Comparison of ENCODE assay signal across 13 cellular contexts in the genomic region with DNA sequence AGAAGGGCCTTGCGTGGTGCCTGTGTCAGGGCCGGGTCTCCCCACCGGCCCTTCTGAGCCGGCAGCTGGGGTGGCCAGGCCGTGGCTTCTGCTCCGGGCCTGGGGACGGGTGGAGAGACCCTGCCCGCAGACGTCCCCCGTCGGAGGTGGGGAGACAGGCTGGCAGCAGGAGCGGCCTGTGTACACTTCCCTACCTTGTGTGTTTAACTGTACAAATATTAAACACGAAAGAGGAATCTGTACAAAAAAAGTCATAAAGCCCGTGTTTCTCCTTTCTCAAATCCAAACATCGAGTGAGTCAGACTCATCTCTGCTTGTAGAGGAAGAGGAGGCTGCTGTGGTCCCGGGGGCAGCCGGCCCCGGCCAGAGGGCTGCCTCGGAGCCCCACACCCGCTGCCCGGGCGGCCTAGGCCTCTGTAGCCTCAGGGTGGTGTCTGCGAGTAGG.
A peak's percentile ranks its signal among the peaks of the same experiment; 100 is the strongest.
DNase-seq lines count a peak whose midpoint lies in the region; ATAC-seq and TF ChIP-seq lines count a peak whose summit lies in the region.
"Had no signal": no experiment of that assay in that cellular context is flagged by ENCODE, and none has a peak within 500 bp of the region (broad histone marks: within the 10 kb centered on the region; RNA-seq: fewer than 3 reads in every experiment).

No MANE protein-coding gene starts in this region.

- CTCF ChIA-PET in HEK293T (lab: Yijun Ruan, JAX) = no interaction called here

- DNase-seq in HuH-7 (ENCODE audit: low spot score) = peak; percentile 49
- no peak for DNase-seq in coronary artery (ENCODE audit: low spot score)
- no peak for DNase-seq in tibial artery
- no peak for DNase-seq in HEK293T (ENCODE audit: extremely low spot score)
- no peak for DNase-seq in NK-92 (lab: John Stamatoyannopoulos, UW; ENCODE audit: unreplicated experiment)
- DNase-seq: activated CD8-positive, alpha-beta T cell treated with anti-CD3 and anti-CD28 coated beads for 36 hours; activated gamma-delta T cell; Calu3; cerebellar nuclear complex; NCI-H226; occipital lobe had no signal

- H3K4me3 ChIP-seq in coronary artery = peak overlapping the region; percentile 83
- H3K4me3 ChIP-seq in muscle layer of colon (ENCODE audit: low read depth in 1 of 2, low read length in 2 of 2) = peak overlapping the region; percentile 41 to 55
- H3K4me3 ChIP-seq in tibial artery = peak overlapping the region; percentile 71 to 85

- POLR2A ChIA-PET in HEK293T (lab: Yijun Ruan, JAX) = no interaction called here

- no peak for TF ChIP-seq CTCF in coronary artery (IDR thresholded peaks at IDR 0.05)
- TF ChIP-seq CTCF in tibial artery (IDR thresholded peaks at IDR 0.05) = no peak

- peak overlapping the region; percentile 78 for H3K9ac ChIP-seq in muscle layer of colon (ENCODE audit: low read length)

- H3K9me3 ChIP-seq in muscle layer of colon (ENCODE audit: low read length) (no peaks in the 10 kb centered on the region), tibial artery (no peaks in the 10 kb centered on the region)

- H3K27ac ChIP-seq in coronary artery = peak overlapping the region; percentile 89 to 95
- peak overlapping the region; percentile 83 for H3K27ac ChIP-seq in muscle layer of colon (ENCODE audit: low read depth, low read length)
- peak overlapping the region; percentile 86 to 94 for H3K27ac ChIP-seq in tibial artery

- intact Hi-C loops in tibial artery (cut with DNase I; ENCODE audit: low total_unique reads) = loop anchor here (5.0 kb wide), 1 partner anchor 37 kb away; no protein-coding TSS in a partner anchor

- H3K4me1 ChIP-seq in muscle layer of colon (ENCODE audit: insufficient read depth, low read length) (peaks cover 39% of the 10 kb centered on the region), tibial artery (peaks cover 0 to 76% (median 52%) of the 10 kb centered on the region in 4 donors)

- ATAC-seq in HG03342 (IDR thresholded peaks at IDR 0.05; ENCODE audit: unreplicated experiment) = no peak
- ATAC-seq: activated CD8-positive, alpha-beta T cell treated with anti-CD3 and anti-CD28 coated beads for 36 hours had no signal

- H3K27me3 ChIP-seq in muscle layer of colon (ENCODE audit: control insufficient read depth in 1 of 2, insufficient read depth in 2 of 2, low read length in 2 of 2) = peaks cover 0 to 24% of the 10 kb centered on the region in 2 donors
- peaks cover 0 to 23% of the 10 kb centered on the region in 2 donors for H3K27me3 ChIP-seq in tibial artery

- H3K36me3 ChIP-seq in muscle layer of colon (ENCODE audit: insufficient read depth, low read length) = no peaks in the 10 kb centered on the region
- H3K36me3 ChIP-seq in tibial artery = no peaks in the 10 kb centered on the region

TF ChIP-seq in HEK293T, 16 proteins besides CTCF, POLR2A, EP300 and RAD21:
- TF ChIP-seq SP1 (IDR thresholded peaks at IDR 0.05) (no peak), ELF4 (IDR thresholded peaks at IDR 0.05) (no peak), LEF1 (IDR thresholded peaks at IDR 0.05; ENCODE audit: borderline replicate concordance) (no peak), FOXA1 (IDR thresholded peaks at IDR 0.05) (no peak), BHLHE40 (IDR thresholded peaks at IDR 0.05; ENCODE audit: borderline replicate concordance) (no peak), ARNT (IDR thresholded peaks at IDR 0.05) (no peak), SUZ12 (IDR thresholded peaks at IDR 0.05) (no peak), FOXM1 (IDR thresholded peaks at IDR 0.05; ENCODE audit: borderline replicate concordance) (no peak), ZNF384 (IDR thresholded peaks at IDR 0.05) (no peak)
